8 cellular contexts compared by ENCODE assay signal in genomic region chr3:33798418-33799201, GRCh38. TPM values are rescaled to one million over a fixed set of nuclear protein-coding genes. Genes with fewer than 3 reads are reported as not detected.
DNase-seq lines count a peak whose midpoint lies in the region; ATAC-seq and TF ChIP-seq lines count a peak whose summit lies in the region.

Gene PDCD6IP (plus strand): TSS chr3:33798630. CDS start chr3:33798729, 99 bp downstream.

- peaks cover 71% of the 10 kb centered on the region for H3K79me2 ChIP-seq in PC-3 (ENCODE audit: low read length)

- peak within 1 kb of the TSS; percentile 86 for H3K27ac ChIP-seq in PC-3 (ENCODE audit: low read length)

- peak; percentile 97 for TF ChIP-seq POLR2A in erythroblast (IDR thresholded peaks at IDR 0.05; ENCODE audit: low read length)

- no peaks in the 10 kb centered on the region for H3K9me2 ChIP-seq in PC-3 (replicated peaks; ENCODE audit: low read length)

- ATAC-seq in GM21526 (IDR thresholded peaks at IDR 0.05; ENCODE audit: low FRiP score, unreplicated experiment) (peak; percentile 89), PC-3 (peak; percentile 90)

- DNase-seq in DMS153 treated with DMSO at 0.1 percent for 48 hours (lab: John Stamatoyannopoulos, UW; ENCODE audit: unreplicated experiment) (peak; percentile 49), HuH-7.5 (ENCODE audit: low spot score) (peak; percentile 86), PC-3 (peak; percentile 97), erythroblast (lab: John Stamatoyannopoulos, UW) (peak; percentile 96)
- DNase-seq in activated T-cell treated with anti-CD3 and anti-CD28 coated beads, Interleukin-2, amount 50 U/mL, for 1 hour: peak; percentile 88
- peak; percentile 75 to 76 for DNase-seq in stimulated activated CD8-positive, alpha-beta memory T cell treated with anti-CD3 and anti-CD28 coated beads, Interleukin-7, amount 100 ng/mL, for 1 hour (ENCODE audit: low read depth in 2 of 2)

- CTCF ChIA-PET in PC-3 (lab: Charles Lee): interaction anchor here (1.9 kb wide), 1 partner anchor 11 kb away, joined by 8 read pairs; no protein-coding TSS in a partner anchor

- peak within 1 kb of the TSS; percentile 84 for H3K4me3 ChIP-seq in PC-3 (ENCODE audit: low read length)
- H3K4me3 ChIP-seq in mucosa of stomach (ENCODE audit: low read length): peak within 1 kb of the TSS; percentile 68

- H3F3A ChIP-seq in PC-3 (ENCODE audit: low read length, unreplicated experiment): peaks cover 7% of the 10 kb centered on the region

- no TSS peak for BruUV-seq in PC-3 (replicated peaks; lab: Mats Ljungman, UMichigan)

- POLR2A ChIA-PET in PC-3 (lab: Charles Lee; ENCODE audit: unreplicated experiment): interaction anchor here (0.5 to 1.0 kb wide), 13 partner anchors 11 to 874 kb away, joined by 3 to 10 read pairs (median 5); no protein-coding TSS in a partner anchor

- TF ChIP-seq CTCF in PC-3 (conservative IDR thresholded peaks at IDR 0.05; ENCODE audit: low read depth, low read length): no peak

- peaks cover 27% of the 10 kb centered on the region; the same call in 1 of the 2 replicates for H4K20me1 ChIP-seq in PC-3 (ENCODE audit: low read length)

- peak within 1 kb of the TSS; percentile 89 for H2AFZ ChIP-seq in PC-3 (ENCODE audit: low read length)

- peak within 1 kb of the TSS; percentile 91 for H3K4me2 ChIP-seq in PC-3 (ENCODE audit: low read length)

- H3K36me3 ChIP-seq in PC-3 (ENCODE audit: low read depth, low read length) (peaks cover 1% of the 10 kb centered on the region; the same call in 1 of the 2 replicates), mucosa of stomach (ENCODE audit: control insufficient read depth, insufficient read depth, low read length) (no peaks in the 10 kb centered on the region)

- peak within 1 kb of the TSS; percentile 94 for H3K9ac ChIP-seq in PC-3 (ENCODE audit: low read length)
- H3K9ac ChIP-seq in mucosa of stomach (ENCODE audit: low read length): peak within 1 kb of the TSS; percentile 92

- intact Hi-C loops in PC-3 (cut with micrococcal nuclease): loop anchor here (5.0 to 10.0 kb wide), 4 partner anchors 214 to 684 kb away; partner anchors contain the start of gene CRTAP

- peaks cover 41% of the 10 kb centered on the region for H3K4me1 ChIP-seq in PC-3 (ENCODE audit: insufficient read depth, low read length)
- peaks cover 26% of the 10 kb centered on the region for H3K4me1 ChIP-seq in mucosa of stomach (ENCODE audit: control insufficient read depth, insufficient read depth, low read length)

- no peaks in the 10 kb centered on the region for H3K9me3 ChIP-seq in PC-3 (ENCODE audit: low read length)
- no peaks in the 10 kb centered on the region for H3K9me3 ChIP-seq in mucosa of stomach (ENCODE audit: control insufficient read depth, low read length)

- H3K27me3 ChIP-seq in PC-3 (ENCODE audit: low read length) (no peaks in the 10 kb centered on the region), mucosa of stomach (ENCODE audit: control insufficient read depth, insufficient read depth, low read length) (no peaks in the 10 kb centered on the region)

RNA-seq across cellular contexts. Expression of gene PDCD6IP, which starts in this region (rescaled TPM):
- total RNA-seq in PC-3 (2014; rRNA removed): 185 and 266 TPM in 2 replicates

Comparison
In these comparisons a context has a peak if more than half of its experiments do, and no peak if none do; other contexts are left out.
1. Peak in every context shown above with its lines: DNase-seq, ATAC-seq, H3K4me3 ChIP-seq and H3K27ac ChIP-seq.